1 cellular context compared by ENCODE assay signal in the genomic region with DNA sequence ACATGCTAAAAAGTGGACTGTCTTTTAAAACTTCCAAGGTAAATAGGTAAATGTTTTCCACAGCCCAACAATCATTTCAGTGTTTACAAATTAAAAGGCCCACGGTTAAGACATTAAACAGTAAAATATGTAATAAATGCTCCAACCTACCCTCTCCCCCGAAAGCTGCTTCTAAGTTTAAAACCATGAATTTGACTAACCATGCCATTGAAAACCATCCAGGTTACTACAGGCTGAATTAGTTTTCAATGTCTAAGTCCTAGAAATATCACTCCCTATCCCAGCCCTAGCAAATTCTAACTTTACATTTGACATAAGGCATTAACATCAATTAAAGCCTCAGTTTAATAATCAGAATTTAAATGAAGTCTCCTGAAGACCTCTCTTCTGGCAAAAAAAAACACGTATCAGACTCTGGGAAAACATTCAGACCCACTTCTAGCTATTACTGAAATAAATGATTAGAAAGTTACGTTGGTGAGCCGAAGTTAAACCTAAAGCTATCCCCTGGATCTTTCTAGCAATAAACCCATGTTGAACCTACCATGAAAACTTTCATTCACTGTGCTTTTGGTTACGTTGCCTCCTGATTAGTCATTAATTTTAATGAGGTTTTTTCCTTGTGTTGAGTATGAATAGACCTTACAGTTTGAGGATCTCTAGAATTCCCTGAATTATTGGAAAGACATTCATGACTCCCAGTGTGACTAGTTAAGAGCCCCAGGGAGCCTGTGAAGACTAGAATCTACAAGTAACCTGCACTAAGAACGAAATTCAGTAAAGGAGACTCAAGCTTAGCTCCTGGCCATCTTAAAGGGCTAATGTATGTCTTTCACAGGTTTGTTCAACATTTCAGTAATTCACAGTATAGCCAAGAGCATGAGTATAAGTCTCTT.
TF ChIP-seq lines count a peak whose summit lies in the region.

No MANE protein-coding gene starts in this region.

TF ChIP-seq in HEK293T, 16 proteins besides CTCF, POLR2A, EP300 and RAD21:
- TF ChIP-seq TARDBP (IDR thresholded peaks at IDR 0.05), result no peak
- TF ChIP-seq ARNT (IDR thresholded peaks at IDR 0.05), result no peak
- no peak for TF ChIP-seq SUZ12 (IDR thresholded peaks at IDR 0.05)
- peak; percentile 45; the same call in 1 of the 2 replicates for TF ChIP-seq BHLHE40 (IDR thresholded peaks at IDR 0.05; ENCODE audit: borderline replicate concordance)
- TF ChIP-seq NFRKB (IDR thresholded peaks at IDR 0.05), result peak; percentile 45; the same call in 1 of the 2 replicates
- TF ChIP-seq LEF1 (IDR thresholded peaks at IDR 0.05; ENCODE audit: borderline replicate concordance), result no peak
